1 cellular context compared by ENCODE assay signal in the genomic region with DNA sequence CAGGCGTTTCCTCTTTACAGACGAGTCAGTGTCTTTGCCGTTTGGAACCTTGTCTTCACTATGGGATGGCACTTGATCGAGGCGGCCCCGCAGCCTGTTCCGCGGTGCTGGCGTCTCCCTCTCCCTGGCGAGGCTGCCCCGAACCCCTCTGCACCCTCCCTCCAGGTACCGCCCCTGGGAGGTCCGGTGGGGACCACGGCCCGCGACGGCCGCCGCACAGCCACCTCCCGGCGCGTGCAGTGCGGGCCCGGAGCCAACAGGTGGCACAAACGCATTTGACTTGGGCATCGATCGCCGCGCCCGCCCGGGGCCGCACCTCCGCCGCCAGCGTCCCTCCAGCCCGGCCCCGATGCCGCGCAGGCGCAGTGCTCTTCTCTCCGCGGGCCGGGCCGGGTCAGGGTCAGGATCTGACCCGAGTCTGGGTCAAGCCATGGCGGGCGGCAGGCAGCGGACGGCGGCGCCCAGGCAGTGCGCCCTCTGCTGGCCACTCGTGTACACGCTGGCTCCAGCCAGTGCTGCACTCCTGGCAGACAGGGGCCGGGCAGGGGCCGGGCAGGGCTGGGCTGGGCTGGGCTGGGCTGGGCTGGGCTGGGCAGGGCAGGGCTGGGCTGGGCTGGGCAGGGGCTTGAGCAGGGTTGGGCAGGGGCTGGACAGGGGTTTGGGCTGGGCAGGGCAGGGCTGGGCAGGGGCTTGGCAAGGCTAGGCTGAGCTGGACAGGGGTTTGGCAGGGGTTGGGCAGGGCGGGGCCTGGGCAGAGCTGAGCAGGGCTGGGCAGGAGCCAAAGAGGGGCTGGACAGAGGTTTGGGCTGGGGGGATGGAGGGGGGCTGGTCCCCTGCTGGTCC.
TF ChIP-seq lines count a peak whose summit lies in the region.

No MANE protein-coding gene starts in this region.

TF ChIP-seq in HepG2, 621 proteins besides CTCF, POLR2A, EP300 and RAD21 (continued from another document):
- TF ChIP-seq, protein P1, sequence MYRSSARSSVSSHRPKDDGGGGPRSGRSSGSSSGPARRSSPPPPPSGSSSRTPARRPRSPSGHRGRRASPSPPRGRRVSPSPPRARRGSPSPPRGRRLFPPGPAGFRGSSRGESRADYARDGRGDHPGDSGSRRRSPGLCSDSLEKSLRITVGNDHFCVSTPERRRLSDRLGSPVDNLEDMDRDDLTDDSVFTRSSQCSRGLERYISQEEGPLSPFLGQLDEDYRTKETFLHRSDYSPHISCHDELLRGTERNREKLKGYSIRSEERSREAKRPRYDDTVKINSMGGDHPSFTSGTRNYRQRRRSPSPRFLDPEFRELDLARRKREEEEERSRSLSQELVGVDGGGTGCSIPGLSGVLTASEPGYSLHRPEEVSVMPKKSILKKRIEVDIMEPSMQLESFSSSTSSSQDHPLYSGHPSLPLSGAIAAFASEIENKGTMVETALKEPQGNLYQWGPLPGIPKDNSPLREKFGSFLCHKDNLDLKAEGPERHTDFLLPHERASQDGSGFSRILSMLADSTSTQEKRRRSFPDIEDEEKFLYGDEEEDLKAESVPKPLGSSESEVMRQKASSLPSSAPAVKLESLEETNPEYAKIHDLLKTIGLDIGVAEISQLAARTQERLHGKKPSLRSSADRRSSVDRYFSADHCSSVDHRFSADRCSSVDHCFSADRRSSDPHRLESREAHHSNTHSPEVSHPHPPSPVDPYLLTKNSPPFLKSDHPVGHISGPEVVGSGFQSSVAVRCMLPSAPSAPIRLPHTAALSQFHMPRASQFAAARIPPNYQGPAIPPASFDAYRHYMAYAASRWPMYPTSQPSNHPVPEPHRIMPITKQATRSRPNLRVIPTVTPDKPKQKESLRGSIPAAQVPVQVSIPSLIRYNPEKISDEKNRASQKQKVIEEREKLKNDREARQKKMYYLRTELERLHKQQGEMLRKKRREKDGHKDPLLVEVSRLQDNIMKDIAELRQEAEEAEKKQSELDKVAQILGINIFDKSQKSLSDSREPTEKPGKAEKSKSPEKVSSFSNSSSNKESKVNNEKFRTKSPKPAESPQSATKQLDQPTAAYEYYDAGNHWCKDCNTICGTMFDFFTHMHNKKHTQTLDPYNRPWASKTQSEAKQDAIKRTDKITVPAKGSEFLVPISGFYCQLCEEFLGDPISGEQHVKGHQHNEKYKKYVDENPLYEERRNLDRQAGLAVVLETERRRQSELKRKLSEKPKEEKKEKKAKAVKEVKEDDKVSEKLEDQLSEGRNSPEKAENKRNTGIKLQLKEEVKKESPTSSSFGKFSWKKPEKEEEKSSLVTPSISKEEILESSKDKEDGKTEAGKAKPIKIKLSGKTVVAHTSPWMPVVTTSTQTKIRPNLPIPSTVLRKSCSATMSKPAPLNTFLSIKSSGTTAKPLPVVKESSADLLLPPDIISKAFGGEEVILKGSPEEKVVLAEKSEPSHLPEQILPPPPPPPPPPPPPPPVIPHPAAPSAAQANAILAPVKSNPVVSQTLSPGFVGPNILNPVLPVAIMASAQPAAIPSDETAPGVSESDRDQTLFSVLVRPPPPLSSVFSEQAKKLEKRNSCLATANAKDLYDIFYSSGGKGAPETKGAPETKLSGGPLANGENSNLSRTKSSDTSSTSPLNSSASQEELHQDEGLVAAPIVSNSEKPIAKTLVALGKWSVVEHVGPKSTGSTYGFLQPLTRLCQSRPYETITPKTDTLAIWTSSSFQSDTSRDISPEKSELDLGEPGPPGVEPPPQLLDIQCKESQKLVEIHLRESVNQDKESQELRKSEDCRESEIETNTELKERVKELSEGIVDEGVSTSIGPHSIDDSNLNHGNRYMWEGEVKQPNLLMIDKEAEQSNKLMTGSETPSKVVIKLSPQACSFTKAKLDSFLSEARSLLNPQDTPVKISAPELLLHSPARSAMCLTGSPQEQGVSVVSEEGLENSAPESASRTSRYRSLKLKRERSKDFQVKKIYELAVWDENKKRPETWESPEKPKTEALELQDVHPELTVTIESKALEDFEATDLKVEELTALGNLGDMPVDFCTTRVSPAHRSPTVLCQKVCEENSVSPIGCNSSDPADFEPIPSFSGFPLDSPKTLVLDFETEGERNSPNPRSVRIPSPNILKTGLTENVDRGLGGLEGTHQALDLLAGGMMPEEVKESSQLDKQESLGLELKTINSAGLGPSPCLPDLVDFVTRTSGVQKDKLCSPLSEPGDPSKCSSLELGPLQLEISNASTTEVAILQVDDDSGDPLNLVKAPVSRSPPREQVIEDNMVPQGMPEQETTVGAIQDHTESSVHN (CRISPR knock-in tag; IDR thresholded peaks at IDR 0.05) = no peak
- TF ChIP-seq, protein P2, sequence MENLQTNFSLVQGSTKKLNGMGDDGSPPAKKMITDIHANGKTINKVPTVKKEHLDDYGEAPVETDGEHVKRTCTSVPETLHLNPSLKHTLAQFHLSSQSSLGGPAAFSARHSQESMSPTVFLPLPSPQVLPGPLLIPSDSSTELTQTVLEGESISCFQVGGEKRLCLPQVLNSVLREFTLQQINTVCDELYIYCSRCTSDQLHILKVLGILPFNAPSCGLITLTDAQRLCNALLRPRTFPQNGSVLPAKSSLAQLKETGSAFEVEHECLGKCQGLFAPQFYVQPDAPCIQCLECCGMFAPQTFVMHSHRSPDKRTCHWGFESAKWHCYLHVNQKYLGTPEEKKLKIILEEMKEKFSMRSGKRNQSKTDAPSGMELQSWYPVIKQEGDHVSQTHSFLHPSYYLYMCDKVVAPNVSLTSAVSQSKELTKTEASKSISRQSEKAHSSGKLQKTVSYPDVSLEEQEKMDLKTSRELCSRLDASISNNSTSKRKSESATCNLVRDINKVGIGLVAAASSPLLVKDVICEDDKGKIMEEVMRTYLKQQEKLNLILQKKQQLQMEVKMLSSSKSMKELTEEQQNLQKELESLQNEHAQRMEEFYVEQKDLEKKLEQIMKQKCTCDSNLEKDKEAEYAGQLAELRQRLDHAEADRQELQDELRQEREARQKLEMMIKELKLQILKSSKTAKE (CRISPR knock-in tag; IDR thresholded peaks at IDR 0.05; ENCODE audit: borderline replicate concordance) = peak; percentile 18; the same call in 1 of the 2 replicates
- TF ChIP-seq, protein P3, sequence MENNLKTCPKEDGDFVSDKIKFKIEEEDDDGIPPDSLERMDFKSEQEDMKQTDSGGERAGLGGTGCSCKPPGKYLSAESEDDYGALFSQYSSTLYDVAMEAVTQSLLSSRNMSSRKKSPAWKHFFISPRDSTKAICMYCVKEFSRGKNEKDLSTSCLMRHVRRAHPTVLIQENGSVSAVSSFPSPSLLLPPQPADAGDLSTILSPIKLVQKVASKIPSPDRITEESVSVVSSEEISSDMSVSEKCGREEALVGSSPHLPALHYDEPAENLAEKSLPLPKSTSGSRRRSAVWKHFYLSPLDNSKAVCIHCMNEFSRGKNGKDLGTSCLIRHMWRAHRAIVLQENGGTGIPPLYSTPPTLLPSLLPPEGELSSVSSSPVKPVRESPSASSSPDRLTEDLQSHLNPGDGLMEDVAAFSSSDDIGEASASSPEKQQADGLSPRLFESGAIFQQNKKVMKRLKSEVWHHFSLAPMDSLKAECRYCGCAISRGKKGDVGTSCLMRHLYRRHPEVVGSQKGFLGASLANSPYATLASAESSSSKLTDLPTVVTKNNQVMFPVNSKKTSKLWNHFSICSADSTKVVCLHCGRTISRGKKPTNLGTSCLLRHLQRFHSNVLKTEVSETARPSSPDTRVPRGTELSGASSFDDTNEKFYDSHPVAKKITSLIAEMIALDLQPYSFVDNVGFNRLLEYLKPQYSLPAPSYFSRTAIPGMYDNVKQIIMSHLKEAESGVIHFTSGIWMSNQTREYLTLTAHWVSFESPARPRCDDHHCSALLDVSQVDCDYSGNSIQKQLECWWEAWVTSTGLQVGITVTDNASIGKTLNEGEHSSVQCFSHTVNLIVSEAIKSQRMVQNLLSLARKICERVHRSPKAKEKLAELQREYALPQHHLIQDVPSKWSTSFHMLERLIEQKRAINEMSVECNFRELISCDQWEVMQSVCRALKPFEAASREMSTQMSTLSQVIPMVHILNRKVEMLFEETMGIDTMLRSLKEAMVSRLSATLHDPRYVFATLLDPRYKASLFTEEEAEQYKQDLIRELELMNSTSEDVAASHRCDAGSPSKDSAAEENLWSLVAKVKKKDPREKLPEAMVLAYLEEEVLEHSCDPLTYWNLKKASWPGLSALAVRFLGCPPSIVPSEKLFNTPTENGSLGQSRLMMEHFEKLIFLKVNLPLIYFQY (CRISPR knock-in tag; IDR thresholded peaks at IDR 0.05; ENCODE audit: borderline replicate concordance) = peak; percentile 100
- TF ChIP-seq FOXO1 (CRISPR knock-in tag; IDR thresholded peaks at IDR 0.05) (peak; percentile 15; the same call in 1 of the 2 replicates), NR2F6 (IDR thresholded peaks at IDR 0.05) (peak; percentile 46), NR2F6 (CRISPR knock-in tag; IDR thresholded peaks at IDR 0.05) (peak; percentile 93), MXI1 (IDR thresholded peaks at IDR 0.05; ENCODE audit: borderline replicate concordance, low read depth, low read length) (no peak)
TF ChIP-seq in HepG2: peak in this region for 45.
